Comparison of ENCODE assay signal across 1 cellular context in the genomic region with DNA sequence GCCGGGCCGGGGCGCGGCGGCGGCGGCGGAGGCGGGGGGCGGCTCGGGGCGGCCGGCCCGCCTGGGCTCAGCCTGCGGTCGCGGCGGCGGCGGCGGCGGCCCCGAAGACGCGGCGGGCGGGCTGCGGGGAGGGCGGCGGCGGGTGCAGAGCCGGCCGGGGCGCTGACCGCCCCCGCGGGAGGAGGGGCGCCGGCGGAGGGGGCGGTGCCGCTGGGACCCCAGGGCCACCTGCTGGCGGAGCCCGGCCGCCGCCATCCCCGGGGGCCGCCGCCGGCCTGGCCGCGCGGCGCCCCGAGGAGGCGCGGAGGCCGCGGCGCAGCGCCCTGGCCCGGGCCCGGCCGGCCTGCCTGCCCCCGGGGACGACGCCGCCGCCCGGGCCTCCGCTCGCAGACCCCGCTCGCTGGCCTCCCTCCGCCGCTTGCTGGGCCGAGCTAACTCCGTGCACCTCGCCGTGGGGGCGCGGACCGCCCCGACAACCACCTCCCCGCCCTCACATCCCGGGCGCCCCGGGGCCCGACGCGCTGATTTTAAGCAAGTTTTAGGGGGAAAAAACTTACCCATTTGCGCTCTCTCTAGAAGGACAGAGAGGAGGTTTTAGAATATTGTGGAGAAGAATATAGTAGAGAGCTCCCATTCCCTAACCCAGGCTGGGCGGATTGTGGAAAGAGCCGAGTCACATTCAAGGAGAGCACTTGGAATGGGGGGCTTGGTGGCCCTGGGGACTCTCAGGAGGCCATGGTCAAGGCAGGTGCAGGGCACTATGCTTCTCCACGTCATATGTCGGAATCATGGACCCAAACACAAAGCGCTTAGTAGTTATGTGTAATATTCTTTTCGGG.
TF ChIP-seq lines count a peak whose summit lies in the region.

Gene BEND7, minus strand, starts transcription at position 140 of the 839 bp plus-strand sequence. CDS start 481 bp downstream, outside the sequence.

TF ChIP-seq in K562, 482 proteins besides CTCF, POLR2A, EP300 and RAD21 (continued from another document):
- TF ChIP-seq HINFP (tag; conservative IDR thresholded peaks at IDR 0.05; ENCODE audit: low read depth): no peak
- TF ChIP-seq ZBTB34 (CRISPR knock-in tag; IDR thresholded peaks at IDR 0.05): no peak
- no peak for TF ChIP-seq RFX5 (IDR thresholded peaks at IDR 0.05; ENCODE audit: low read depth, low read length)
